In the genomic region with DNA sequence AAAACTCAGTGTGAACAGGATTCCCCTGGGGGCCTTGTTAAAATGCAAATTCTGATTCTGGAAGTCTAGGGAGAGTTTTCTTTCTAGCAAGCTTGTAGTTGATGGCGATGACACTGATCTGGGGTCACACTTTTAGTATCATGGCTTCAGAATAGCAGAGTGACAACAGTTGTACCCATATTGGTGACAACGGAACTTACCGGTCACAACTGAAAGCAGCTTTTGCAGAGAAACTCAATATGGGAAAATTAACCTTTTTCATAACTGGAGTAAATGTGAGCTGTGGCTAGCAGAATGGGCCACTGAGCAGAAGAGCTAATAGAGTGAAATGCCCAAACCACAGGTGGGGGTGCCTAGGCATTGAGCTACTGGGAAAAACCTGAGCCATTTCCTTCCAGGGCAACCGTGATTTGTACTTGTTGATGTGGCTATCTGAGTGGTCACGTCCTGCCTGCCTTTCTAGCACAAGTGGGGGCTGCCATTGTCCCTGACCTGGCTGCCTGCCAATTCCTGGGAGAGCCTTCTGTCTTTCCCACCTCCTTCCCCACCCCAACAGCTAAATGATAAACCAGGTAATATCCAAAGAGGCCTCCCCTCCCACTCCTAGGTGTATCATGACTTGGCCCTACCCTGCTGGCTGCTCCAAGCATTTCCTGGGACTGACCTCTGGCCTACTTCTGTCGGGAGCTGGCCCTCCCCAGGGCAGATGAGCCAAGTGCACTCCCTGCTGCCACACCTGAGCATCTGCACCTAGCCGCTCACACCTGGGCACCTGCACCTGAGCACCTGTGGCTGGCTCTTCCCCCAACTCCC, we compare ENCODE assay signal across 13 cellular contexts. TPM values are rescaled to one million over a fixed set of nuclear protein-coding genes. Genes with fewer than 3 reads are reported as not detected.
DNase-seq lines count a peak whose midpoint lies in the region; ATAC-seq, FAIRE-seq and TF ChIP-seq lines count a peak whose summit lies in the region.
"Had no signal": no experiment of that assay in that cellular context is flagged by ENCODE, and none has a peak within 500 bp of the region (broad histone marks: within the 10 kb centered on the region; RNA-seq: fewer than 3 reads in every experiment).

No MANE protein-coding gene starts in this region.

- H3K4me3 ChIP-seq in keratinocyte (ENCODE audit: control insufficient read depth in 2 of 3, extremely low read depth in 1 of 3, insufficient read depth in 2 of 3, low read depth in 1 of 3, low read length in 3 of 3) = no peak overlapping the region
- H3K4me3 ChIP-seq: sigmoid colon had no signal

- peak; percentile 35 to 90 (median 81) for TF ChIP-seq CTCF in keratinocyte (optimal IDR thresholded peaks at IDR 0.05 in 1 of 3, IDR thresholded peaks at IDR 0.05 in 1 of 3, conservative IDR thresholded peaks at IDR 0.05 in 1 of 3; ENCODE audit: extremely low read depth in 1 of 3, insufficient read depth in 2 of 3, low read length in 3 of 3)

- H3K4me3 Mint-ChIP-seq in T-cell = no peak overlapping the region

- H3K9me1 ChIP-seq in keratinocyte (ENCODE audit: control insufficient read depth, extremely low read depth, insufficient read depth, low read length) = no peaks in the 10 kb centered on the region

- H3K27me3 Mint-ChIP-seq in T-cell = no peaks in the 10 kb centered on the region

- ATAC-seq in GM18511 (IDR thresholded peaks at IDR 0.05; ENCODE audit: unreplicated experiment) (peak; percentile 43), GM21619 (IDR thresholded peaks at IDR 0.05; ENCODE audit: unreplicated experiment) (peak; percentile 73), T-cell (replicated peaks in 1 of 4) (no peak)
- ATAC-seq: stimulated activated naive CD8-positive, alpha-beta T cell treated with anti-CD3 and anti-CD28 coated beads, Interleukin-15, Interleukin-2, amounts not matched to agents 100 U/mL and 50 U/mL, for 24 hours had no signal

- no peak overlapping the region for H3K27ac Mint-ChIP-seq in T-cell

- H3K9me3 Mint-ChIP-seq in T-cell = peaks cover 0 to 5% (median 2%) of the 10 kb centered on the region in 3 donors

- no peaks in the 10 kb centered on the region for H3K9me3 ChIP-seq in keratinocyte (ENCODE audit: control insufficient read depth, low read depth, low read length)
- H3K9me3 ChIP-seq: sigmoid colon had no signal

- H3K4me1 ChIP-seq in keratinocyte (ENCODE audit: control insufficient read depth, extremely low read depth, insufficient read depth, low read length) = no peaks in the 10 kb centered on the region
- H3K4me1 ChIP-seq: sigmoid colon had no signal

- no peak overlapping the region for H3K9ac ChIP-seq in keratinocyte (ENCODE audit: control insufficient read depth, extremely low read depth, insufficient read depth, low read length)

- no peaks in the 10 kb centered on the region for H3K36me3 Mint-ChIP-seq in T-cell

- in situ Hi-C loops in G401 (cut with HindIII; ENCODE audit: low sequenced_read_pairs) = no loop called here

- dilution Hi-C loops in keratinocyte (cut with MboI; ENCODE audit: extremely low pct_ligation_motif_present, low sequenced_read_pairs) = no loop called here

- peak; percentile 27 for DNase-seq in NCI-H128 (lab: John Stamatoyannopoulos, UW; ENCODE audit: unreplicated experiment)
- DNase-seq in keratinocyte (ENCODE audit: low read depth, low spot score) = no peak
- DNase-seq in G401 (ENCODE audit: low spot score) = no peak
- no peak for DNase-seq in T-cell
- no peak for DNase-seq in NCI-H1436 treated with DMSO at 0.1 percent for 48 hours (lab: John Stamatoyannopoulos, UW)
- no peak for DNase-seq in NOMO-1 (lab: John Stamatoyannopoulos, UW; ENCODE audit: unreplicated experiment in 2 of 2)
- DNase-seq: brain microvascular endothelial cell; DND-41; sigmoid colon; stimulated activated naive CD8-positive, alpha-beta T cell treated with anti-CD3 and anti-CD28 coated beads, Interleukin-15, Interleukin-2, amounts not matched to agents 100 U/mL and 50 U/mL, for 24 hours had no signal

- no peaks in the 10 kb centered on the region for H3K4me1 Mint-ChIP-seq in T-cell

- no peak overlapping the region for H2AFZ ChIP-seq in keratinocyte (ENCODE audit: control insufficient read depth, low read length)

- no peak overlapping the region for H3K4me2 ChIP-seq in keratinocyte (ENCODE audit: control insufficient read depth, extremely low read depth, insufficient read depth, low read depth, low read length)

- POLR2A ChIA-PET in T-cell (lab: Charles Lee) = no interaction called here

- no peaks in the 10 kb centered on the region for H3K27me3 ChIP-seq in keratinocyte (ENCODE audit: control insufficient read depth, extremely low read depth, insufficient read depth, low read length)
- H3K27me3 ChIP-seq: brain microvascular endothelial cell, sigmoid colon had no signal

- no peaks in the 10 kb centered on the region for H4K20me1 ChIP-seq in keratinocyte (ENCODE audit: control insufficient read depth, extremely low read depth, insufficient read depth, low read length)

- CTCF ChIA-PET in T-cell (lab: Charles Lee) = no interaction called here

- no peak overlapping the region for H3K27ac ChIP-seq in keratinocyte (ENCODE audit: control insufficient read depth, insufficient read depth, low read length)
- H3K27ac ChIP-seq: brain microvascular endothelial cell, HL-60, sigmoid colon had no signal

- H3K79me2 ChIP-seq in keratinocyte (ENCODE audit: control insufficient read depth, insufficient read depth, low read length) = no peaks in the 10 kb centered on the region

- H3K36me3 ChIP-seq in keratinocyte (ENCODE audit: control insufficient read depth in 2 of 2, extremely low read depth in 1 of 2, insufficient read depth in 2 of 2, low read length in 2 of 2) = no peaks in the 10 kb centered on the region
- H3K36me3 ChIP-seq: brain microvascular endothelial cell, sigmoid colon had no signal

- FAIRE-seq in keratinocyte (lab: Jason Lieb, UNC) = no peak

RNA-seq across cellular contexts. Expression of a gene that starts 1.7 kb away (rescaled TPM):
- polyA plus RNA-seq in keratinocyte = 0.06 to 0.52 TPM (median 0.39 TPM) in 3 replicates
- not detected for polyA plus RNA-seq in keratinocyte (2011; ENCODE audit: low read depth)
- polyA plus RNA-seq in keratinocyte (2011; cell fraction: cytosol; rRNA removed) = 0.18 and 0.28 TPM in 2 replicates
- 0.29 TPM in 2 replicates for polyA plus RNA-seq in keratinocyte (2011; cell fraction: nucleus; rRNA removed)
- polyA plus RNA-seq in keratinocyte (2012; ENCODE audit: low replicate concordance) = 0.72 TPM in 1 of 2 replicates, not detected in the other
- 0.13 to 0.29 TPM (median 0.16 TPM) in 3 replicates for polyA minus RNA-seq in keratinocyte
- polyA minus RNA-seq in keratinocyte (2011; cell fraction: cytosol; rRNA and poly(A)+ RNA removed) = not detected
- 0.16 and 0.32 TPM in 2 replicates for polyA minus RNA-seq in keratinocyte (2011; cell fraction: nucleus; rRNA and poly(A)+ RNA removed)
- total RNA-seq in G401 (2014; rRNA removed; shearing (Covaris generic)) = not detected in 2 replicates
- total RNA-seq in T-cell = not detected
- total RNA-seq: sigmoid colon had no signal

Comparison
In these comparisons a context has a peak if more than half of its experiments do, and no peak if none do; other contexts are left out.
1. ATAC-seq: peak in GM18511 (single experiment) and GM21619 (single experiment); none in T-cell (0 of 4).